Comparison of ENCODE assay signal across 8 cellular contexts in the genomic region with DNA sequence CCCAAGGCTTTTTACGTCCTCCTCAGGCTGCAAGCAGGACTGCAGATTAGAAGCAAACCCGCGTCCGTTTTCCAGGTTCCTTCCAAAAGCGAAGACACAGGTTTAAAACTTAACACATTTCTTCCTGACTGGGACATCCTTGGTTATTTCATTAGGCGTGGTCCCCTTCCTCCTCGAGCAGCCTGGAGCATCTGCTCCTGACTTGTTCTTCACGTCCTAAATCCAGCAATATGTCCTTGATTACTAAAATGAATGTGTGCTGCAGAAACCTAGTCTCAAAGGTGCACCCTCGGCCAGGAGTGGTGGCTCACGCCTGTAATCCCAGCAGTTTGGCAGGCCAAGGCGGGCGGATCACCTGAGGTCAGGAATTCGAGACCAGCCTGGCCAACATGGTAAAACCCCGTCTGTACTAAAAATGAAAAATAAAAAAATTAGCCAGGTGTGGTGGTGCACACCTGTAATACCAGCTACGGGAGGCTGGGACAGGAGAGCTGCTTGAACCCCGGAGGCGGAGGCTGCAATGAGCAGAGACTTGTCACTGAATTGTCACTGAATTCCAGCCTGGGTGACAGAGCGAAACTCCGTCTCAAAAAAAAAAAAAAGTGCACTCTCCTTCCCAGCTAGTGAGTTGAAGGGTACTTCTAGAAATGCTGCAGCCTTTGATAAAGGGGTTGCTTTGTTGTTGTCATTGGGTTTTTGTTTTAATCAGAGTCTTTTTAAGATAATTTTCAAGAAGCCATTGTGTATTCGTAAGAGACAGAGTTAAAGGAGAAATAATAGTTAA. TPM values are rescaled to one million over a fixed set of nuclear protein-coding genes. Genes with fewer than 3 reads are reported as not detected.
DNase-seq lines count a peak whose midpoint lies in the region; ATAC-seq and TF ChIP-seq lines count a peak whose summit lies in the region.

No MANE protein-coding gene starts in this region.

- H3K4me1 Mint-ChIP-seq in activated B cell treated with CpG ODN at 0.5 μM for 24 hours = peaks cover 22% of the 10 kb centered on the region

- H3K4me3 ChIP-seq in right cardiac atrium (ENCODE audit: low read length) (peak overlapping the region; percentile 52), skeletal muscle tissue (ENCODE audit: low read length in 3 of 3) (peak overlapping the region; percentile 71 to 82 (median 76))

- intact Hi-C loops in activated B cell treated with CpG ODN at 0.5 μM for 24 hours (cut with micrococcal nuclease) = loop anchor here (1.0 to 10.0 kb wide), 10 partner anchors 29 to 1153 kb away; partner anchors contain the start of genes KBTBD8 and SUCLG2
- intact Hi-C loops in right cardiac atrium (cut with DNase I) = loop anchor here in 2 of 4 donors (5.0 to 10.0 kb wide), 3 partner anchors 87 to 313 kb away; no protein-coding TSS in a partner anchor

- peak overlapping the region; percentile 63 to 84 (median 74) for H3K9ac ChIP-seq in skeletal muscle tissue (ENCODE audit: low read depth in 1 of 3, low read length in 3 of 3)

- peak overlapping the region; percentile 83 for H3K4me3 Mint-ChIP-seq in activated B cell treated with CpG ODN at 0.5 μM for 24 hours

- no peaks in the 10 kb centered on the region for H3K36me3 Mint-ChIP-seq in activated B cell treated with CpG ODN at 0.5 μM for 24 hours (ENCODE audit: low read depth)

- no peaks in the 10 kb centered on the region for H3K27me3 ChIP-seq in right cardiac atrium (ENCODE audit: control insufficient read depth, insufficient read depth)
- H3K27me3 ChIP-seq in skeletal muscle tissue (ENCODE audit: control insufficient read depth in 3 of 3, insufficient read depth in 3 of 3, low read length in 3 of 3) = no peaks in the 10 kb centered on the region

- H3K27ac Mint-ChIP-seq in activated B cell treated with CpG ODN at 0.5 μM for 24 hours = peak overlapping the region; percentile 50

- CTCF ChIA-PET in activated B cell treated with CpG ODN at 0.5 μM for 24 hours (lab: Charles Lee) = interaction anchor here (0.7 kb wide), 1 partner anchor 94 kb away, joined by 3 read pairs; no protein-coding TSS in a partner anchor

- 30% methylated on average over 20 of the region's 20 CpGs for WGBS in right cardiac atrium

- no peaks in the 10 kb centered on the region for H3K9me3 ChIP-seq in right cardiac atrium (ENCODE audit: control insufficient read depth, low read length)
- H3K9me3 ChIP-seq in skeletal muscle tissue (ENCODE audit: control insufficient read depth in 3 of 3, low read length in 3 of 3) = no peaks in the 10 kb centered on the region

- POLR2A ChIA-PET in activated B cell treated with CpG ODN at 0.5 μM for 24 hours (lab: Charles Lee) = interaction anchor here (2.8 kb wide), 1 partner anchor 32 kb away, joined by 12 read pairs; no protein-coding TSS in a partner anchor

- H3K4me1 ChIP-seq in right cardiac atrium (ENCODE audit: control insufficient read depth, insufficient read depth, low read length) (peaks cover 3% of the 10 kb centered on the region), skeletal muscle tissue (ENCODE audit: control insufficient read depth in 3 of 3, insufficient read depth in 3 of 3, low read length in 3 of 3) (peaks cover 13 to 36% (median 27%) of the 10 kb centered on the region in 3 donors)

- no peak for TF ChIP-seq CTCF in activated B cell treated with CpG ODN at 0.5 μM for 24 hours (IDR thresholded peaks at IDR 0.05)

- peak; percentile 26 for ATAC-seq in GM18499 (IDR thresholded peaks at IDR 0.05; ENCODE audit: insufficient read depth, unreplicated experiment)
- no peak for ATAC-seq in activated B cell treated with CpG ODN at 0.5 μM for 24 hours (ENCODE audit: low read depth)
- ATAC-seq in right cardiac atrium = no peak
- ATAC-seq in GM18858 (IDR thresholded peaks at IDR 0.05; ENCODE audit: unreplicated experiment) = no peak

- H3K36me3 ChIP-seq in skeletal muscle tissue (ENCODE audit: control insufficient read depth in 3 of 3, insufficient read depth in 3 of 3, low read length in 3 of 3) = no peaks in the 10 kb centered on the region

- H3K27ac ChIP-seq in right cardiac atrium (ENCODE audit: low read length) (no peak overlapping the region), skeletal muscle tissue (ENCODE audit: low read depth, low read length) (no peak overlapping the region)

- DNase-seq in activated B cell treated with CpG ODN at 0.5 μM for 24 hours (no peak), right cardiac atrium (peak in 2 of 3 donors; percentile 46 to 69), NCI-H2081 treated with DMSO at 0.1 percent for 48 hours (lab: John Stamatoyannopoulos, UW) (no peak), GM19238 (ENCODE audit: insufficient read length, low spot score) (no peak), NCI-H128 (lab: John Stamatoyannopoulos, UW; ENCODE audit: unreplicated experiment) (no peak)

- no peaks in the 10 kb centered on the region for H3K9me3 Mint-ChIP-seq in activated B cell treated with CpG ODN at 0.5 μM for 24 hours

- peaks cover 32% of the 10 kb centered on the region for H3K27me3 Mint-ChIP-seq in activated B cell treated with CpG ODN at 0.5 μM for 24 hours

RNA-seq across cellular contexts. Expression of gene LRIG1, which starts 0.9 kb away (rescaled TPM):
- total RNA-seq in activated B cell treated with CpG ODN at 0.5 μM for 24 hours (9.4 and 9.7 TPM in 2 replicates), right cardiac atrium (100 to 1,000 TPM; 103 to 140 (median 122) TPM), skeletal muscle tissue (135 TPM)
- 80.2 TPM for polyA plus RNA-seq in right cardiac atrium

Comparison
In these comparisons a context has a peak if more than half of its experiments do, and no peak if none do; other contexts are left out.
1. DNase-seq: peak in right cardiac atrium (2 of 3); none in activated B cell treated with CpG ODN at 0.5 μM for 24 hours (single experiment), NCI-H2081 treated with DMSO at 0.1 percent for 48 hours (single experiment), GM19238 (single experiment) and NCI-H128 (single experiment).